In genomic region chr1:148529101-148529567, GRCh38 we compare ENCODE assay signal across 8 cellular contexts. TPM values are rescaled to one million over a fixed set of nuclear protein-coding genes. Genes with fewer than 3 reads are reported as not detected.
DNase-seq lines count a peak whose midpoint lies in the region; ATAC-seq and TF ChIP-seq lines count a peak whose summit lies in the region.
"Not testable (repeated sequence)": the region's sequence is repeated elsewhere in the genome, so short reads cannot be mapped to it uniquely, and the experiment has no call there.

No MANE protein-coding gene starts in this region.

- not testable (repeated sequence) for H3K4me1 Mint-ChIP-seq in activated CD4-positive, alpha-beta memory T cell treated with anti-CD3 and anti-CD28 coated beads, Interleukin-2, amount 10 ng/mL, durations not matched to agents 7 days and 5 days; naive B cell

- not testable (repeated sequence) for BruUV-seq in Panc1 (replicated peaks; lab: Mats Ljungman, UMichigan)

- peak overlapping the region; percentile 9 for H3K4me3 ChIP-seq in AG09309 (ENCODE audit: control insufficient read depth, low read depth, low read length)
- H3K4me3 ChIP-seq in Panc1 (ENCODE audit: low read depth in 2 of 2, low read length in 2 of 2): peak overlapping the region in 1 of 2 experiments; percentile 29; a peak in 2 of 4 replicates
- H3K4me3 ChIP-seq in astrocyte of the spinal cord (ENCODE audit: low read depth, low read length): peak overlapping the region; percentile 12

- intact Hi-C loops in Panc1 (cut with micrococcal nuclease; ENCODE audit: unreplicated experiment): not testable (repeated sequence)

- not testable (repeated sequence) for H3K9me3 Mint-ChIP-seq in activated CD4-positive, alpha-beta memory T cell treated with anti-CD3 and anti-CD28 coated beads, Interleukin-2, amount 10 ng/mL, durations not matched to agents 7 days and 5 days; naive B cell

- H3K27ac Mint-ChIP-seq in activated CD4-positive, alpha-beta memory T cell treated with anti-CD3 and anti-CD28 coated beads, Interleukin-2, amount 10 ng/mL, durations not matched to agents 7 days and 5 days: peak overlapping the region; percentile 65
- H3K27ac Mint-ChIP-seq in naive B cell: peak overlapping the region in 5 of 6 donors; percentile 42 to 89 (median 86)

- TF ChIP-seq CTCF in AG09309 (IDR thresholded peaks at IDR 0.05; ENCODE audit: control insufficient read depth, insufficient read depth, low read depth, low read length, missing control alignments); Panc1 (IDR thresholded peaks at IDR 0.05); astrocyte of the spinal cord (IDR thresholded peaks at IDR 0.05; ENCODE audit: low read depth, low read length): not testable (repeated sequence)

- not testable (repeated sequence) for H3K27ac ChIP-seq in Panc1 (ENCODE audit: low read length)

- H3K36me3 ChIP-seq in Panc1 (ENCODE audit: control insufficient read depth, insufficient read depth, low read length): not testable (repeated sequence)

- in situ Hi-C loops in Panc1 (cut with HindIII; ENCODE audit: low pct_unique_long_range_greater_than_20kb, low sequenced_read_pairs); astrocyte of the spinal cord (cut with HindIII; ENCODE audit: low sequenced_read_pairs): not testable (repeated sequence)

- H3K27me3 ChIP-seq in Panc1 (ENCODE audit: control insufficient read depth, insufficient read depth, low read length): not testable (repeated sequence)

- not testable (repeated sequence) for H3K9me3 ChIP-seq in Panc1 (ENCODE audit: control insufficient read depth, insufficient read depth, low read depth, low read length)

- CTCF ChIA-PET in Panc1 (lab: Charles Lee); activated CD4-positive, alpha-beta memory T cell treated with anti-CD3 and anti-CD28 coated beads, Interleukin-2, amount 10 ng/mL, durations not matched to agents 7 days and 5 days (lab: Charles Lee): not testable (repeated sequence)

- not testable (repeated sequence) for H3K36me3 Mint-ChIP-seq in activated CD4-positive, alpha-beta memory T cell treated with anti-CD3 and anti-CD28 coated beads, Interleukin-2, amount 10 ng/mL, durations not matched to agents 7 days and 5 days (ENCODE audit: low read depth); naive B cell

- not testable (repeated sequence) for H3K27me3 Mint-ChIP-seq in activated CD4-positive, alpha-beta memory T cell treated with anti-CD3 and anti-CD28 coated beads, Interleukin-2, amount 10 ng/mL, durations not matched to agents 7 days and 5 days; naive B cell

- H3K4me1 ChIP-seq in Panc1 (ENCODE audit: control insufficient read depth, insufficient read depth, low read length): not testable (repeated sequence)

- peak overlapping the region; percentile 72 for H3K4me3 Mint-ChIP-seq in activated CD4-positive, alpha-beta memory T cell treated with anti-CD3 and anti-CD28 coated beads, Interleukin-2, amount 10 ng/mL, durations not matched to agents 7 days and 5 days
- H3K4me3 Mint-ChIP-seq in naive B cell: peak overlapping the region; percentile 56 to 92 (median 84)

- not testable (repeated sequence) for DNase-seq in AG09309 (ENCODE audit: low read depth)
- DNase-seq in HS-27A (ENCODE audit: low read depth) (peak; percentile 50), Panc1 (ENCODE audit: low read depth, low spot score) (peak; percentile 88), astrocyte of the spinal cord (ENCODE audit: low read depth, low spot score) (peak; percentile 59), foreskin melanocyte (peak; percentile 57), naive B cell (peak; percentile 57)
- peak; percentile 69 for DNase-seq in activated CD4-positive, alpha-beta memory T cell treated with anti-CD3 and anti-CD28 coated beads, Interleukin-2, amount 10 ng/mL, durations not matched to agents 7 days and 5 days
- DNase-seq in stimulated activated CD4-positive, alpha-beta T cell treated with anti-CD3 and anti-CD28 coated beads, Interleukin-4, amount 100 ng/mL, for 4 hours: peak; percentile 65 to 68

- POLR2A ChIA-PET in Panc1 (lab: Charles Lee): interaction anchor here (0.5 kb wide), 1 partner anchor 178 kb away, joined by 3 read pairs; no protein-coding TSS in a partner anchor
- POLR2A ChIA-PET in activated CD4-positive, alpha-beta memory T cell treated with anti-CD3 and anti-CD28 coated beads, Interleukin-2, amount 10 ng/mL, durations not matched to agents 7 days and 5 days (lab: Charles Lee): not testable (repeated sequence)

- ATAC-seq in Panc1; naive B cell (ENCODE audit: low read depth in 2 of 2): not testable (repeated sequence)

RNA-seq across cellular contexts. Expression of gene PPIAL4G, which starts 46.0 kb away (rescaled TPM):
- not detected for total RNA-seq in Panc1 (2021; ENCODE audit: unreplicated experiment)
- not detected for polyA plus RNA-seq in Panc1 (2012; ENCODE audit: insufficient read length)
- total RNA-seq in activated CD4-positive, alpha-beta memory T cell treated with anti-CD3 and anti-CD28 coated beads, Interleukin-2, amount 10 ng/mL, durations not matched to agents 7 days and 5 days: under 1 TPM; 0.45 to 0.86 TPM
- under 1 TPM in 2 of 6 donors, not detected in 4; 0.07 to 0.08 TPM for polyA plus RNA-seq in naive B cell (ENCODE audit: low read depth in 6 of 6)
